ENCODE assay signal across 22 cellular contexts in genomic region chr2:37773354-37773753, GRCh38.
DNase-seq lines count a peak whose midpoint lies in the region; ATAC-seq, FAIRE-seq and TF ChIP-seq lines count a peak whose summit lies in the region.
"Had no signal": no experiment of that assay in that cellular context is flagged by ENCODE, and none has a peak within 500 bp of the region (broad histone marks: within the 10 kb centered on the region; RNA-seq: fewer than 3 reads in every experiment).

No MANE protein-coding gene starts in this region.

- TF ChIP-seq CTCF in tibial artery (IDR thresholded peaks at IDR 0.05): no peak

- TF ChIP-seq POLR2A in GM12891 (IDR thresholded peaks at IDR 0.05; ENCODE audit: low read depth, low read length): no peak

- peaks cover 0 to 69% (median 36%) of the 10 kb centered on the region in 4 donors for H3K4me1 ChIP-seq in tibial artery

- no peaks in the 10 kb centered on the region for H3K36me3 ChIP-seq in tibial artery
- H3K36me3 ChIP-seq: esophagus squamous epithelium, upper lobe of left lung had no signal

- peak overlapping the region; percentile 46 to 80 for H3K27ac ChIP-seq in tibial artery
- H3K27ac ChIP-seq: esophagus squamous epithelium, upper lobe of left lung had no signal

- no peaks in the 10 kb centered on the region for H3K9me3 ChIP-seq in tibial artery
- H3K9me3 ChIP-seq: esophagus squamous epithelium, upper lobe of left lung had no signal

- no peak overlapping the region for H3K4me3 ChIP-seq in tibial artery
- H3K4me3 ChIP-seq: esophagus squamous epithelium, upper lobe of left lung had no signal

- intact Hi-C loops in tibial artery (cut with DNase I; ENCODE audit: low total_unique reads): no loop called here

- FAIRE-seq in GM12891 (lab: Jason Lieb, UNC): no peak
- FAIRE-seq: A204.1 had no signal

- DNase-seq in NCI-H1436 (lab: John Stamatoyannopoulos, UW) (peak; percentile 3), NCI-H1436 treated with DMSO at 0.1 percent for 48 hours (lab: John Stamatoyannopoulos, UW) (no peak), NCI-H69 (lab: John Stamatoyannopoulos, UW) (peak; percentile 88), left kidney (ENCODE audit: low read depth, low spot score) (peak; percentile 29), tibial artery (no peak), GM12891 (ENCODE audit: insufficient read length, low spot score) (no peak), Ammon's horn (ENCODE audit: low spot score) (no peak)
- DNase-seq: activated CD4-positive, alpha-beta T cell treated with anti-CD3 and anti-CD28 coated beads for 36 hours; activated naive CD8-positive, alpha-beta T cell treated with anti-CD3 and anti-CD28 coated beads for 36 hours; COR-L47; effector CD8-positive, alpha-beta T cell; esophagus squamous epithelium; HCEC 1CT; mesendoderm; natural killer cell; NCI-H1092; NCI-H226; stimulated activated CD4-positive, alpha-beta T cell treated with anti-CD3 and anti-CD28 coated beads, Interleukin-4, amount 100 ng/mL, for 24 hours; stimulated activated naive CD8-positive, alpha-beta T cell treated with anti-CD3 and anti-CD28 coated beads, Interleukin-15, amount 100 ng/mL, for 72 hours; upper lobe of left lung had no signal

- ATAC-seq in GM21390 (IDR thresholded peaks at IDR 0.05; ENCODE audit: unreplicated experiment): no peak
- ATAC-seq: activated CD4-positive, alpha-beta T cell treated with anti-CD3 and anti-CD28 coated beads for 36 hours; natural killer cell; stimulated activated naive CD8-positive, alpha-beta T cell treated with anti-CD3 and anti-CD28 coated beads, Interleukin-15, amount 100 ng/mL, for 72 hours had no signal

- no peaks in the 10 kb centered on the region for H3K27me3 ChIP-seq in tibial artery
- H3K27me3 ChIP-seq: upper lobe of left lung had no signal

TF ChIP-seq in GM12891, 5 proteins besides CTCF, POLR2A, EP300 and RAD21:
- TF ChIP-seq POLR2AphosphoS5 (IDR thresholded peaks at IDR 0.05; ENCODE audit: low read depth, low read length): no peak
- no peak for TF ChIP-seq TAF1 (IDR thresholded peaks at IDR 0.05; ENCODE audit: low read depth, low read length)
- no peak for TF ChIP-seq POU2F2 (IDR thresholded peaks at IDR 0.05; ENCODE audit: low read depth, low read length)
- TF ChIP-seq PAX5 (IDR thresholded peaks at IDR 0.05; ENCODE audit: insufficient read depth, low read length, severe bottlenecking): no peak
- TF ChIP-seq SPI1 (IDR thresholded peaks at IDR 0.05; ENCODE audit: low read depth, low read length): no peak

Comparison
In these comparisons a context has a peak if more than half of its experiments do, and no peak if none do; other contexts are left out.
1. DNase-seq: peak in NCI-H1436 (single experiment), NCI-H69 (single experiment) and left kidney (single experiment); none in NCI-H1436 treated with DMSO at 0.1 percent for 48 hours (single experiment), tibial artery (0 of 2), GM12891 (single experiment) and Ammon's horn (single experiment).